Comparison of ENCODE assay signal across 9 cellular contexts in the genomic region with DNA sequence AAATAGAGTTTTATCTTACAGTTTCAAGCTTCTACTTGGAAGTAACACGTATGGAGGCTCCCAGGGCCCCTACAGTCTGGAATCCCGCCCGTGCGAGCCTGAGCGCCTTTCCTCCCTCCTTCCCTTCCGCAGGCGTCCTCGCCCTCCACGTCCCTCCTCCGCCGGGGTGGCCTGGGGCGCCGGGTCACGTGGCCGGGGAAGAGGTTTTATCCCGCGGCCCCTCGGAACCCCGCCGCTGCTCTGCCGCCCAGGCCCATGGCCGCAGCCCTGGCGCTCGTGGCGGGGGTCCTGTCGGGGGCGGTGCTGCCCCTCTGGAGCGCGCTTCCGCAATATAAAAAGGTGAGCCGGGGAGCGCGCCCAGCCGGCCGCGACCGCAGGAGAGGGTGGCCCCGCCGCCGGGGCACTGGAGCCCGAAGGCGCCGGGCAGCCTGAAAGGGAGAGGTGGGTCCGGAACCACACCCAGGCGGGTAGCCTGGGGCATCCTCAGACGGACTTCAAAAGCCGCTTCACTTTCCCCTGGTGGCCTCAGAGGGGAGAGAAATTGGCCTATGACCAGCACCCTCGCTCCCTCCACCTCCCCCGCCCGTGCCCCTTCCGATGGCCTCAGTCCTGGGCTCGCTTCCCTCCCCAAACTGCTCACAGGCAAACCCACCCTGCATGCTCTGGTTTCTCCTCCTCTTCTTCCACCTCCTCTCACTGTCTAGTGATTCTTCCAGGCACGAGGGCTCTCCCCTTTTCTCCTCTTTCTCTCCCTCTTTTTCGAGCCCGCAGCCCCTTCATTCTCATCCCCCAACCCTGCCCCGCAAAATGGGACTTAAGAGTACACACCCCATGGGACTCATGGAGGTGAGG. TPM values are rescaled to one million over a fixed set of nuclear protein-coding genes. Genes with fewer than 3 reads are reported as not detected.
DNase-seq lines count a peak whose midpoint lies in the region; ATAC-seq, FAIRE-seq and TF ChIP-seq lines count a peak whose summit lies in the region.
"Had no signal": no experiment of that assay in that cellular context is flagged by ENCODE, and none has a peak within 500 bp of the region (broad histone marks: within the 10 kb centered on the region; RNA-seq: fewer than 3 reads in every experiment).

A gene with protein sequence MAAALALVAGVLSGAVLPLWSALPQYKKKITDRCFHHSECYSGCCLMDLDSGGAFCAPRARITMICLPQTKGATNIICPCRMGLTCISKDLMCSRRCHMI (plus strand): TSS at position 235 of the 852 bp plus-strand sequence. CDS start 21 bp downstream, at position 256.

- TF ChIP-seq CTCF in thoracic aorta (IDR thresholded peaks at IDR 0.05): no peak

- H3K27ac ChIP-seq in BLaER1 (peak within 1 kb of the TSS; percentile 74), HUES6 (ENCODE audit: low read depth, low read length) (no peak within 1 kb of the TSS; the same call in 1 of the 2 replicates), thoracic aorta (no peak within 1 kb of the TSS)

- H3K27me3 ChIP-seq in BLaER1 (peaks cover 10% of the 10 kb centered on the region; the same call in 1 of the 2 replicates), HUES6 (ENCODE audit: control insufficient read depth, insufficient read depth, low read length) (peaks cover 2% of the 10 kb centered on the region; the same call in 1 of the 2 replicates), adipocyte (replicated peaks; ENCODE audit: control insufficient read depth, insufficient read depth, low read length) (peaks cover 61% of the 10 kb centered on the region), thoracic aorta (replicated peaks; ENCODE audit: insufficient read depth) (peaks cover 8% of the 10 kb centered on the region)

- no peak for ATAC-seq in thoracic aorta (ENCODE audit: insufficient number of reproducible peaks, low FRiP score, low read depth)

- no peaks in the 10 kb centered on the region for H3K36me3 ChIP-seq in BLaER1
- no peaks in the 10 kb centered on the region for H3K36me3 ChIP-seq in HUES6 (ENCODE audit: control insufficient read depth, insufficient read depth, low read length)
- H3K36me3 ChIP-seq in adipocyte (ENCODE audit: control insufficient read depth, insufficient read depth, low read length, severe bottlenecking): no peaks in the 10 kb centered on the region
- H3K36me3 ChIP-seq in thoracic aorta: no peaks in the 10 kb centered on the region

- peak within 1 kb of the TSS; percentile 77 for H3K9ac ChIP-seq in BLaER1
- peak within 1 kb of the TSS; percentile 36 for H3K9ac ChIP-seq in HUES6 (ENCODE audit: low read length)
- no peak within 1 kb of the TSS for H3K9ac ChIP-seq in adipocyte (ENCODE audit: low read length)

- H4K20me1 ChIP-seq in BLaER1: no peaks in the 10 kb centered on the region

- peak within 1 kb of the TSS; percentile 98 for H3K4me2 ChIP-seq in BLaER1

- H3K4me1 ChIP-seq in BLaER1 (peaks cover 29% of the 10 kb centered on the region), HUES6 (ENCODE audit: control insufficient read depth, insufficient read depth, low read length) (peaks cover 4% of the 10 kb centered on the region; the same call in 1 of the 2 replicates), adipocyte (ENCODE audit: control insufficient read depth, insufficient read depth, low read length) (no peaks in the 10 kb centered on the region), thoracic aorta (ENCODE audit: control insufficient read depth in 1 of 2, low read depth in 2 of 2) (peaks cover 0 to 6% of the 10 kb centered on the region in 2 donors)

- DNase-seq in adipocyte (ENCODE audit: low read depth) (peak; percentile 28), islet precursor cell (peak; percentile 76), thoracic aorta (ENCODE audit: low spot score) (no peak), UCSD-AML1 (lab: John Stamatoyannopoulos, UW; ENCODE audit: unreplicated experiment) (no peak), RCC 7860 (ENCODE audit: low spot score) (no peak), pons (ENCODE audit: low spot score) (no peak)

- H3K4me3 ChIP-seq in BLaER1: peak within 1 kb of the TSS; percentile 73
- peak within 1 kb of the TSS; percentile 67 for H3K4me3 ChIP-seq in HUES6 (ENCODE audit: low read depth, low read length)
- peak within 1 kb of the TSS; percentile 27 for H3K4me3 ChIP-seq in adipocyte (ENCODE audit: low read length)
- peak within 1 kb of the TSS; percentile 70 for H3K4me3 ChIP-seq in thoracic aorta
- H3K4me3 ChIP-seq: lung had no signal

- FAIRE-seq in RCC 7860 (lab: Jason Lieb, UNC): no peak

- H3K9me3 ChIP-seq in BLaER1 (no peaks in the 10 kb centered on the region), HUES6 (ENCODE audit: control insufficient read depth, insufficient read depth, low read depth, low read length) (no peaks in the 10 kb centered on the region), adipocyte (ENCODE audit: control insufficient read depth, low read length) (no peaks in the 10 kb centered on the region), thoracic aorta (no peaks in the 10 kb centered on the region)

RNA-seq across cellular contexts. Expression of the gene that starts here (rescaled TPM):
- total RNA-seq in thoracic aorta: not detected
- total RNA-seq: lung had no signal

Comparison
In these comparisons a context has a peak if more than half of its experiments do, and no peak if none do; other contexts are left out.
1. DNase-seq: peak in adipocyte (single experiment) and islet precursor cell (single experiment); none in thoracic aorta (single experiment), UCSD-AML1 (single experiment), RCC 7860 (single experiment) and pons (single experiment).
2. Peak in every context shown above with its lines, with median percentiles within 50 percentile points of each other: H3K4me3 ChIP-seq.